ENCODE assay signal across 9 cellular contexts in genomic region chr19:1882089-1882785, GRCh38. TPM values are rescaled to one million over a fixed set of nuclear protein-coding genes. Genes with fewer than 3 reads are reported as not detected.
DNase-seq lines count a peak whose midpoint lies in the region; ATAC-seq, FAIRE-seq and TF ChIP-seq lines count a peak whose summit lies in the region.
"Had no signal": no experiment of that assay in that cellular context is flagged by ENCODE, and none has a peak within 500 bp of the region (broad histone marks: within the 10 kb centered on the region; RNA-seq: fewer than 3 reads in every experiment).

No MANE protein-coding gene starts in this region.

- peak overlapping the region; percentile 93 to 100 (median 99) for H3K4me3 Mint-ChIP-seq in naive thymus-derived CD8-positive, alpha-beta T cell

- H3K27ac Mint-ChIP-seq in naive thymus-derived CD8-positive, alpha-beta T cell: peak overlapping the region; percentile 96 to 100 (median 100)

- peaks cover 3 to 7% (median 6%) of the 10 kb centered on the region in 3 donors for H3K36me3 Mint-ChIP-seq in naive thymus-derived CD8-positive, alpha-beta T cell

- H3K27ac ChIP-seq in K562 (ENCODE audit: extremely low read depth, low read depth, low read length) (peak overlapping the region; percentile 37; the same call in 2 of the 3 replicates), transverse colon (peak overlapping the region; percentile 85 to 95 (median 90))

- no peaks in the 10 kb centered on the region for H3K9me3 ChIP-seq in K562 (replicated peaks; ENCODE audit: control insufficient read depth, insufficient read depth, low read depth, low read length)
- no peaks in the 10 kb centered on the region for H3K9me3 ChIP-seq in transverse colon

- H3K4me3 ChIP-seq in K562 (no peak overlapping the region; the same call in 1 of the 2 replicates), transverse colon (no peak overlapping the region)

- TF ChIP-seq CTCF in K562 (IDR thresholded peaks at IDR 0.05 in 2 of 3, conservative IDR thresholded peaks at IDR 0.05 in 1 of 3; ENCODE audit: insufficient read depth in 2 of 3, low read depth in 1 of 3, low read length in 3 of 3): no peak
- TF ChIP-seq CTCF in transverse colon (IDR thresholded peaks at IDR 0.05): no peak

- no peak overlapping the region for H2AFZ ChIP-seq in K562 (ENCODE audit: low read depth, low read length)

- WGBS in K562 (ENCODE audit: insufficient coverage, low coverage, missing lambda C conversion rate): 67% methylated on average over 31 of the region's 31 CpGs
- 39 to 73% methylated on average over 3 to 31 of the region's 31 CpGs for WGBS in transverse colon (ENCODE audit: low coverage in 1 of 2), 2 donors

- peaks cover 0 to 2% (median 0%) of the 10 kb centered on the region in 9 donors for H3K9me3 Mint-ChIP-seq in naive thymus-derived CD8-positive, alpha-beta T cell

- H3K36me3 ChIP-seq in K562 (ENCODE audit: control insufficient read depth, insufficient read depth, low read length): peaks cover 27% of the 10 kb centered on the region; the same call in 2 of the 3 replicates
- no peaks in the 10 kb centered on the region for H3K36me3 ChIP-seq in transverse colon

- POLR2A ChIA-PET in K562 (lab: Yijun Ruan, JAX): interaction anchor here (0.7 kb wide), 1 partner anchor 10 kb away, joined by 4 read pairs; no protein-coding TSS in a partner anchor
- POLR2A ChIA-PET in naive thymus-derived CD8-positive, alpha-beta T cell (lab: Charles Lee): interaction anchor here (0.6 to 8.7 kb wide), 9 partner anchors 13 to 594 kb away, joined by 3 to 113 read pairs (median 6); partner anchors contain the start of genes GADD45B and MOB3A

- H3K27me3 ChIP-seq in K562 (ENCODE audit: control insufficient read depth in 2 of 2, insufficient read depth in 2 of 2, low read length in 2 of 2) (no peaks in the 10 kb centered on the region), transverse colon (no peaks in the 10 kb centered on the region)

- peak; percentile 58 for DNase-seq in NK-92 treated with Interleukin-12 subunit alpha and Interleukin-12 subunit beta, amount 100 ng/mL, for 24 hours (lab: John Stamatoyannopoulos, UW)
- DNase-seq in NK-92 (lab: John Stamatoyannopoulos, UW; ENCODE audit: unreplicated experiment) (no peak), K562 (ENCODE audit: extremely low read depth in 1 of 4, low spot score in 3 of 4) (peak in 1 of 4 experiments; percentile 47), transverse colon (peak; percentile 51), SK-N-DZ (ENCODE audit: low spot score) (no peak)
- DNase-seq in naive thymus-derived CD8-positive, alpha-beta T cell: peak in 9 of 10 donors; percentile 60 to 93 (median 87)

- TF ChIP-seq POLR2A in K562 (conservative IDR thresholded peaks at IDR 0.05) (no peak), transverse colon (IDR thresholded peaks at IDR 0.05) (no peak)

- TF ChIP-seq EP300 in K562 (IDR thresholded peaks at IDR 0.05; ENCODE audit: low read length): no peak
- no peak for TF ChIP-seq EP300 in transverse colon (IDR thresholded peaks at IDR 0.05; ENCODE audit: low read depth)

- peaks cover 22 to 35% (median 33%) of the 10 kb centered on the region in 4 donors for H3K4me1 Mint-ChIP-seq in naive thymus-derived CD8-positive, alpha-beta T cell

- no peaks in the 10 kb centered on the region for H3K27me3 Mint-ChIP-seq in naive thymus-derived CD8-positive, alpha-beta T cell

- H4K20me1 ChIP-seq in K562 (replicated peaks; ENCODE audit: control insufficient read depth, insufficient read depth, low read length): peaks cover 37% of the 10 kb centered on the region; the same call in 1 of the 2 replicates

- no peak for ATAC-seq in K562
- ATAC-seq in naive thymus-derived CD8-positive, alpha-beta T cell: peak; percentile 67 to 74
- ATAC-seq in HG03469 (IDR thresholded peaks at IDR 0.05; ENCODE audit: unreplicated experiment): no peak
- ATAC-seq in HG02870 (IDR thresholded peaks at IDR 0.05; ENCODE audit: unreplicated experiment): no peak

- H3K4me1 ChIP-seq in K562 (replicated peaks in 1 of 2; ENCODE audit: control insufficient read depth in 2 of 2, insufficient read depth in 2 of 2, low read length in 2 of 2): peaks cover 29 to 68% of the 10 kb centered on the region in 2 experiments
- H3K4me1 ChIP-seq in transverse colon: peaks cover 22 to 39% (median 26%) of the 10 kb centered on the region in 4 donors

- CTCF ChIA-PET in K562 (lab: Yijun Ruan, JAX; ENCODE audit: low intra/inter-chr PET ratio): no interaction called here

- H3K79me2 ChIP-seq in K562 (ENCODE audit: control insufficient read depth, insufficient read depth, low read length): peaks cover 46% of the 10 kb centered on the region

- BruUV-seq in K562 (replicated peaks; lab: Mats Ljungman, UMichigan): no TSS peak

- in situ Hi-C loops in K562 (cut with MboI): no loop called here
- in situ Hi-C loops in transverse colon (cut with MboI; ENCODE audit: low pct_ligation_motif_present in 1 of 4, low pct_unique_long_range_greater_than_20kb in 1 of 4, low sequenced_read_pairs in 3 of 4): no loop called here

- H3K4me2 ChIP-seq in K562 (ENCODE audit: insufficient read depth, low read length): peak overlapping the region; percentile 90; the same call in 1 of the 2 replicates

- intact Hi-C loops in K562 (cut with micrococcal nuclease) (no loop called here), transverse colon (cut with DNase I; ENCODE audit: low total_unique reads) (no loop called here)

- peak overlapping the region; percentile 24 to 99; a peak in 3 of 4 replicates for H3K9ac ChIP-seq in K562 (ENCODE audit: insufficient read depth in 1 of 2, low read depth in 2 of 2, low read length in 2 of 2)

- peaks cover 14% of the 10 kb centered on the region for H3K9me1 ChIP-seq in K562 (ENCODE audit: control insufficient read depth, insufficient read depth, low read length)

- TF ChIP-seq RAD21 in K562 (CRISPR knock-in tag; conservative IDR thresholded peaks at IDR 0.05 in 1 of 2, IDR thresholded peaks at IDR 0.05 in 1 of 2): no peak

- FAIRE-seq in K562 (lab: Jason Lieb, UNC): peak; percentile 74
- FAIRE-seq: A204.1 had no signal

RNA-seq across cellular contexts. Expression of gene ABHD17A, which starts 3.1 kb away (rescaled TPM):
- 29.4 and 87.9 TPM in 2 replicates for total RNA-seq in K562 (2011; cell fraction: chromatin; rRNA removed; ENCODE audit: low replicate concordance)
- 61.7 and 67.8 TPM in 2 replicates for total RNA-seq in K562 (2011; cell fraction: nucleolus; rRNA removed)
- total RNA-seq in K562 (2011; cell fraction: nucleoplasm; rRNA removed): 40.1 and 45.4 TPM in 2 replicates
- total RNA-seq in K562 (2014; rRNA removed) (135 and 157 TPM in 2 replicates), K562 (2014; rRNA removed; fragmentation: Illumina TruSeq; extraction: Trizol) (0.93 and 1.5 TPM in 2 replicates), K562 (2015; rRNA removed; fragmentation: Illumina TruSeq; extraction: Trizol) (18.9 and 26.5 TPM in 2 replicates), K562 (2021) (84.2 and 87.7 TPM in 2 replicates), transverse colon (100 to 1,000 TPM in 3 of 4 donors, 10 to 100 TPM in 1; 90.0 to 179 (median 140) TPM)
- polyA plus RNA-seq in K562 (2011; rRNA removed) (24.6 and 45.3 TPM in 2 replicates), K562 (2014; fragmentation: Illumina TruSeq; extraction: Trizol) (3.6 and 16.9 TPM in 2 replicates), K562 (2014; fragmentation: Nextera tagmentation; extraction: Ambion mirVana) (under 1 TPM in 1 of 2 experiments, not detected in 1; 0.04 TPM), K562 (2014; rRNA removed) (95.1 and 99.0 TPM in 2 replicates)
- 54.2 and 174 TPM in 2 replicates for polyA plus RNA-seq in K562 (2011; cell fraction: cytosol; rRNA removed)
- 117 and 184 TPM in 2 replicates for polyA plus RNA-seq in K562 (2011; cell fraction: nucleus; rRNA removed)
- 47.5 and 74.5 TPM in 2 replicates for polyA plus RNA-seq in K562 (2012)
- polyA minus RNA-seq in K562 (2011; rRNA and poly(A)+ RNA removed): 6.9 and 11.0 TPM in 2 replicates
- polyA minus RNA-seq in K562 (2011; cell fraction: cytosol; rRNA and poly(A)+ RNA removed): 26.1 and 39.4 TPM in 2 replicates
- polyA minus RNA-seq in K562 (2011; cell fraction: nucleus; rRNA and poly(A)+ RNA removed): 15.3 and 15.8 TPM in 2 replicates
- 100 to 1,000 TPM; 106 to 109 TPM for total RNA-seq in naive thymus-derived CD8-positive, alpha-beta T cell
- polyA plus RNA-seq in naive thymus-derived CD8-positive, alpha-beta T cell: 100 to 1,000 TPM; 153 to 207 (median 155) TPM
- polyA plus RNA-seq in SK-N-DZ (2014; cell fraction: cytosol; rRNA removed): 73.8 and 89.9 TPM in 2 replicates
- 197 and 240 TPM in 2 replicates for polyA plus RNA-seq in SK-N-DZ (2014; cell fraction: nucleus; rRNA removed)

RNA-seq across cellular contexts. Expression of gene KLF16, which starts 18.9 kb away (rescaled TPM):
- total RNA-seq in K562 (2011; cell fraction: chromatin; rRNA removed; ENCODE audit: low replicate concordance): 5.8 and 14.0 TPM in 2 replicates
- 11.7 and 16.7 TPM in 2 replicates for total RNA-seq in K562 (2011; cell fraction: nucleolus; rRNA removed)
- 6.4 and 7.5 TPM in 2 replicates for total RNA-seq in K562 (2011; cell fraction: nucleoplasm; rRNA removed)
- total RNA-seq in K562 (2014; rRNA removed) (15.5 and 22.0 TPM in 2 replicates), K562 (2014; rRNA removed; fragmentation: Illumina TruSeq; extraction: Trizol) (3.4 and 3.8 TPM in 2 replicates), K562 (2015; rRNA removed; fragmentation: Illumina TruSeq; extraction: Trizol) (7.9 and 9.4 TPM in 2 replicates), K562 (2021) (59.1 and 60.4 TPM in 2 replicates), transverse colon (10 to 100 TPM in 3 of 4 donors, 1 to 10 TPM in 1; 9.0 to 18.3 (median 11.6) TPM)
- polyA plus RNA-seq in K562 (2011; rRNA removed) (3.7 and 4.8 TPM in 2 replicates), K562 (2014; fragmentation: Illumina TruSeq; extraction: Trizol) (6.8 and 13.1 TPM in 2 replicates), K562 (2014; fragmentation: Nextera tagmentation; extraction: Ambion mirVana) (under 1 TPM; 0.04 to 0.10 TPM), K562 (2014; rRNA removed) (15.4 and 27.5 TPM in 2 replicates)
- polyA plus RNA-seq in K562 (2011; cell fraction: cytosol; rRNA removed): 7.1 and 44.8 TPM in 2 replicates
- 14.2 and 29.1 TPM in 2 replicates for polyA plus RNA-seq in K562 (2011; cell fraction: nucleus; rRNA removed)
- 20.8 and 23.7 TPM in 2 replicates for polyA plus RNA-seq in K562 (2012)
- polyA minus RNA-seq in K562 (2011; rRNA and poly(A)+ RNA removed): 1.0 and 1.3 TPM in 2 replicates
- polyA minus RNA-seq in K562 (2011; cell fraction: cytosol; rRNA and poly(A)+ RNA removed): 15.0 and 25.4 TPM in 2 replicates
- polyA minus RNA-seq in K562 (2011; cell fraction: nucleus; rRNA and poly(A)+ RNA removed): 5.8 and 6.6 TPM in 2 replicates
- 10 to 100 TPM; 18.5 to 19.9 TPM for total RNA-seq in naive thymus-derived CD8-positive, alpha-beta T cell
- under 1 TPM; 0.23 to 0.84 (median 0.36) TPM for polyA plus RNA-seq in naive thymus-derived CD8-positive, alpha-beta T cell
- 12.8 and 16.7 TPM in 2 replicates for polyA plus RNA-seq in SK-N-DZ (2014; cell fraction: cytosol; rRNA removed)
- polyA plus RNA-seq in SK-N-DZ (2014; cell fraction: nucleus; rRNA removed): 11.0 and 15.3 TPM in 2 replicates

RNA-seq across cellular contexts. Expression of gene ADAT3, which starts 23.0 kb away (rescaled TPM):
- 6.3 and 20.5 TPM in 2 replicates for total RNA-seq in K562 (2011; cell fraction: chromatin; rRNA removed; ENCODE audit: low replicate concordance)
- 18.0 and 18.5 TPM in 2 replicates for total RNA-seq in K562 (2011; cell fraction: nucleolus; rRNA removed)
- total RNA-seq in K562 (2011; cell fraction: nucleoplasm; rRNA removed): 5.6 and 6.9 TPM in 2 replicates
- total RNA-seq in K562 (2014; rRNA removed) (7.8 and 10.4 TPM in 2 replicates), K562 (2014; rRNA removed; fragmentation: Illumina TruSeq; extraction: Trizol) (not detected in 2 replicates), K562 (2015; rRNA removed; fragmentation: Illumina TruSeq; extraction: Trizol) (0.72 and 1.7 TPM in 2 replicates), K562 (2021) (15.1 and 15.6 TPM in 2 replicates), transverse colon (10 to 100 TPM; 18.7 to 73.2 (median 30.3) TPM)
- polyA plus RNA-seq in K562 (2011; rRNA removed) (0.67 and 1.1 TPM in 2 replicates), K562 (2014; fragmentation: Illumina TruSeq; extraction: Trizol) (0.68 TPM in 1 of 2 replicates, not detected in the other), K562 (2014; fragmentation: Nextera tagmentation; extraction: Ambion mirVana) (not detected), K562 (2014; rRNA removed) (9.2 and 10.2 TPM in 2 replicates)
- 1.1 and 11.4 TPM in 2 replicates for polyA plus RNA-seq in K562 (2011; cell fraction: cytosol; rRNA removed)
- polyA plus RNA-seq in K562 (2011; cell fraction: nucleus; rRNA removed): 3.3 and 11.9 TPM in 2 replicates
- 6.8 and 6.9 TPM in 2 replicates for polyA plus RNA-seq in K562 (2012)
- polyA minus RNA-seq in K562 (2011; rRNA and poly(A)+ RNA removed): 0.18 and 0.21 TPM in 2 replicates
- 4.5 and 5.4 TPM in 2 replicates for polyA minus RNA-seq in K562 (2011; cell fraction: cytosol; rRNA and poly(A)+ RNA removed)
- polyA minus RNA-seq in K562 (2011; cell fraction: nucleus; rRNA and poly(A)+ RNA removed): 2.1 and 3.4 TPM in 2 replicates
- total RNA-seq in naive thymus-derived CD8-positive, alpha-beta T cell: 1 to 10 TPM; 4.2 to 4.5 TPM
- polyA plus RNA-seq in naive thymus-derived CD8-positive, alpha-beta T cell: 1 to 10 TPM; 1.9 to 3.6 (median 3.6) TPM
- 6.3 and 9.5 TPM in 2 replicates for polyA plus RNA-seq in SK-N-DZ (2014; cell fraction: cytosol; rRNA removed)
- polyA plus RNA-seq in SK-N-DZ (2014; cell fraction: nucleus; rRNA removed): 6.1 and 7.3 TPM in 2 replicates

RNA-seq across cellular contexts. Expression of gene SCAMP4, which starts 23.0 kb away (rescaled TPM):
- total RNA-seq in K562 (2011; cell fraction: chromatin; rRNA removed; ENCODE audit: low replicate concordance): 53.4 and 162 TPM in 2 replicates
- 113 and 133 TPM in 2 replicates for total RNA-seq in K562 (2011; cell fraction: nucleolus; rRNA removed)
- total RNA-seq in K562 (2011; cell fraction: nucleoplasm; rRNA removed): 92.1 and 94.1 TPM in 2 replicates
- total RNA-seq in K562 (2014; rRNA removed) (20.9 and 26.4 TPM in 2 replicates), K562 (2014; rRNA removed; fragmentation: Illumina TruSeq; extraction: Trizol) (4.1 and 5.6 TPM in 2 replicates), K562 (2015; rRNA removed; fragmentation: Illumina TruSeq; extraction: Trizol) (12.8 and 13.2 TPM in 2 replicates), K562 (2021) (40.3 and 45.9 TPM in 2 replicates), transverse colon (100 to 1,000 TPM in 1 of 4 donors, 10 to 100 TPM in 3; 25.1 to 119 (median 86.6) TPM)
- polyA plus RNA-seq in K562 (2011; rRNA removed) (6.7 and 8.9 TPM in 2 replicates), K562 (2014; fragmentation: Illumina TruSeq; extraction: Trizol) (15.2 and 26.1 TPM in 2 replicates), K562 (2014; fragmentation: Nextera tagmentation; extraction: Ambion mirVana) (under 1 TPM; 0.81 to 0.89 TPM), K562 (2014; rRNA removed) (17.1 and 19.3 TPM in 2 replicates)
- 8.3 and 13.1 TPM in 2 replicates for polyA plus RNA-seq in K562 (2011; cell fraction: cytosol; rRNA removed)
- 20.3 and 35.7 TPM in 2 replicates for polyA plus RNA-seq in K562 (2011; cell fraction: nucleus; rRNA removed)
- polyA plus RNA-seq in K562 (2012): 26.7 and 53.0 TPM in 2 replicates
- polyA minus RNA-seq in K562 (2011; rRNA and poly(A)+ RNA removed): 3.4 and 5.9 TPM in 2 replicates
- 13.0 and 23.2 TPM in 2 replicates for polyA minus RNA-seq in K562 (2011; cell fraction: cytosol; rRNA and poly(A)+ RNA removed)
- 12.0 and 13.3 TPM in 2 replicates for polyA minus RNA-seq in K562 (2011; cell fraction: nucleus; rRNA and poly(A)+ RNA removed)
- total RNA-seq in naive thymus-derived CD8-positive, alpha-beta T cell: 10 to 100 TPM; 20.7 to 23.4 TPM
- 10 to 100 TPM; 12.1 to 15.5 (median 12.5) TPM for polyA plus RNA-seq in naive thymus-derived CD8-positive, alpha-beta T cell
- polyA plus RNA-seq in SK-N-DZ (2014; cell fraction: cytosol; rRNA removed): 48.3 and 92.0 TPM in 2 replicates
- polyA plus RNA-seq in SK-N-DZ (2014; cell fraction: nucleus; rRNA removed): 30.7 and 30.8 TPM in 2 replicates

RNA-seq across cellular contexts. Expression of gene REXO1, which starts 34.0 kb away (rescaled TPM):
- 46.7 and 163 TPM in 2 replicates for total RNA-seq in K562 (2011; cell fraction: chromatin; rRNA removed; ENCODE audit: low replicate concordance)
- 112 and 114 TPM in 2 replicates for total RNA-seq in K562 (2011; cell fraction: nucleolus; rRNA removed)
- 55.0 and 57.6 TPM in 2 replicates for total RNA-seq in K562 (2011; cell fraction: nucleoplasm; rRNA removed)
- total RNA-seq in K562 (2014; rRNA removed): 15.8 and 21.9 TPM in 2 replicates
- 3.5 and 4.5 TPM in 2 replicates for total RNA-seq in K562 (2014; rRNA removed; fragmentation: Illumina TruSeq; extraction: Trizol)
- 15.8 and 20.8 TPM in 2 replicates for total RNA-seq in K562 (2015; rRNA removed; fragmentation: Illumina TruSeq; extraction: Trizol)
- 52.4 and 63.3 TPM in 2 replicates for total RNA-seq in K562 (2021)
- polyA plus RNA-seq in K562 (2011; rRNA removed): 14.6 and 21.5 TPM in 2 replicates
- 17.4 and 27.3 TPM in 2 replicates for polyA plus RNA-seq in K562 (2011; cell fraction: cytosol; rRNA removed)
- 56.5 and 100 TPM in 2 replicates for polyA plus RNA-seq in K562 (2011; cell fraction: nucleus; rRNA removed)
- 37.1 and 39.8 TPM in 2 replicates for polyA plus RNA-seq in K562 (2012)
- 16.7 and 40.7 TPM in 2 replicates for polyA plus RNA-seq in K562 (2014; fragmentation: Illumina TruSeq; extraction: Trizol)
- under 1 TPM; 0.04 to 0.29 TPM for polyA plus RNA-seq in K562 (2014; fragmentation: Nextera tagmentation; extraction: Ambion mirVana)
- 31.0 and 50.1 TPM in 2 replicates for polyA plus RNA-seq in K562 (2014; rRNA removed)
- polyA minus RNA-seq in K562 (2011; rRNA and poly(A)+ RNA removed): 7.4 and 11.2 TPM in 2 replicates
- polyA minus RNA-seq in K562 (2011; cell fraction: cytosol; rRNA and poly(A)+ RNA removed): 23.8 and 34.7 TPM in 2 replicates
- polyA minus RNA-seq in K562 (2011; cell fraction: nucleus; rRNA and poly(A)+ RNA removed): 19.5 and 21.3 TPM in 2 replicates
- 10 to 100 TPM; 78.1 to 86.2 TPM for total RNA-seq in naive thymus-derived CD8-positive, alpha-beta T cell
- 1 to 10 TPM; 2.7 to 6.8 (median 3.1) TPM for polyA plus RNA-seq in naive thymus-derived CD8-positive, alpha-beta T cell
- 10 to 100 TPM; 36.0 to 95.0 (median 56.3) TPM for total RNA-seq in transverse colon
- polyA plus RNA-seq in SK-N-DZ (2014; cell fraction: cytosol; rRNA removed): 10.7 and 12.7 TPM in 2 replicates
- 16.6 and 69.5 TPM in 2 replicates for polyA plus RNA-seq in SK-N-DZ (2014; cell fraction: nucleus; rRNA removed)

Comparison
In these comparisons a context has a peak if more than half of its experiments do, and no peak if none do; other contexts are left out.
1. DNase-seq: peak in NK-92 treated with Interleukin-12 subunit alpha and Interleukin-12 subunit beta, amount 100 ng/mL, for 24 hours (single experiment), naive thymus-derived CD8-positive, alpha-beta T cell (9 of 10) and transverse colon (single experiment); none in NK-92 (single experiment) and SK-N-DZ (single experiment).
2. ATAC-seq: peak in naive thymus-derived CD8-positive, alpha-beta T cell (2 of 2); none in K562 (single experiment), HG03469 (single experiment) and HG02870 (single experiment).